Comparison of ENCODE assay signal across 13 cellular contexts in genomic region chr22:49208768-49209252, GRCh38.
DNase-seq lines count a peak whose midpoint lies in the region; ATAC-seq and TF ChIP-seq lines count a peak whose summit lies in the region.
"Had no signal": no experiment of that assay in that cellular context is flagged by ENCODE, and none has a peak within 500 bp of the region (broad histone marks: within the 10 kb centered on the region; RNA-seq: fewer than 3 reads in every experiment).

No MANE protein-coding gene starts in this region.

- H3K9ac ChIP-seq in mesendoderm (ENCODE audit: low read length) = no peak overlapping the region

- H3K4me1 ChIP-seq in right atrium auricular region (no peaks in the 10 kb centered on the region), mesendoderm (ENCODE audit: control insufficient read depth, low read depth, low read length) (no peaks in the 10 kb centered on the region)
- H3K4me1 ChIP-seq: BE2C, body of pancreas, prostate gland, transverse colon had no signal

- H3K27ac ChIP-seq in right atrium auricular region (no peak overlapping the region), mesendoderm (ENCODE audit: low read depth, low read length) (no peak overlapping the region)
- H3K27ac ChIP-seq: body of pancreas, prostate gland, transverse colon had no signal

- no peaks in the 10 kb centered on the region for H3K36me3 ChIP-seq in right atrium auricular region
- no peaks in the 10 kb centered on the region for H3K36me3 ChIP-seq in mesendoderm (ENCODE audit: control insufficient read depth, insufficient read depth, low read length)
- H3K36me3 ChIP-seq: BE2C, prostate gland, transverse colon had no signal

- H3K56ac ChIP-seq in mesendoderm (ENCODE audit: low read length) = no peak overlapping the region

- no peak overlapping the region for H2BK120ac ChIP-seq in mesendoderm (ENCODE audit: low read depth, low read length)

- H2BK5ac ChIP-seq in mesendoderm (ENCODE audit: low read length) = no peak overlapping the region

- TF ChIP-seq CTCF in right atrium auricular region (IDR thresholded peaks at IDR 0.05) = no peak

- H3K27ac Mint-ChIP-seq in activated CD8-positive, alpha-beta memory T cell treated with anti-CD3 and anti-CD28 coated beads, Interleukin-2, amount 10 ng/mL, durations not matched to agents 7 days and 5 days = no peak overlapping the region

- H4K5ac ChIP-seq in mesendoderm (ENCODE audit: low read length) = no peak overlapping the region

- intact Hi-C loops in cardiac septum (cut with DNase I) = no loop called here

- H3K79me1 ChIP-seq in mesendoderm (ENCODE audit: low read length) = no peaks in the 10 kb centered on the region

- H3K36me3 Mint-ChIP-seq in activated CD8-positive, alpha-beta memory T cell treated with anti-CD3 and anti-CD28 coated beads, Interleukin-2, amount 10 ng/mL, durations not matched to agents 7 days and 5 days = no peaks in the 10 kb centered on the region

- H3K4me3 ChIP-seq in right atrium auricular region = no peak overlapping the region
- no peak overlapping the region for H3K4me3 ChIP-seq in mesendoderm (ENCODE audit: low read length)
- H3K4me3 ChIP-seq: body of pancreas, prostate gland, transverse colon had no signal

- no peaks in the 10 kb centered on the region for H3K9me3 Mint-ChIP-seq in activated CD8-positive, alpha-beta memory T cell treated with anti-CD3 and anti-CD28 coated beads, Interleukin-2, amount 10 ng/mL, durations not matched to agents 7 days and 5 days (ENCODE audit: low read depth)

- no peaks in the 10 kb centered on the region for H3K27me3 ChIP-seq in right atrium auricular region
- H3K27me3 ChIP-seq in mesendoderm (ENCODE audit: insufficient read depth, low read length, poor library complexity) = no peaks in the 10 kb centered on the region
- H3K27me3 ChIP-seq: BE2C, body of pancreas, transverse colon had no signal

- H3K18ac ChIP-seq in mesendoderm (ENCODE audit: low read length) = no peak overlapping the region

- H2BK15ac ChIP-seq in mesendoderm (replicated peaks; ENCODE audit: low read depth) = no peak overlapping the region

- ATAC-seq in activated CD8-positive, alpha-beta memory T cell treated with anti-CD3 and anti-CD28 coated beads, Interleukin-2, amount 10 ng/mL, durations not matched to agents 7 days and 5 days = no peak
- ATAC-seq in HG02970 (IDR thresholded peaks at IDR 0.05; ENCODE audit: low FRiP score, unreplicated experiment) (no peak), HG03097 (IDR thresholded peaks at IDR 0.05; ENCODE audit: low FRiP score, unreplicated experiment) (no peak)
- ATAC-seq: body of pancreas had no signal

- H2AK5ac ChIP-seq in mesendoderm (ENCODE audit: low read length) = no peak overlapping the region

- H3K27me3 Mint-ChIP-seq in activated CD8-positive, alpha-beta memory T cell treated with anti-CD3 and anti-CD28 coated beads, Interleukin-2, amount 10 ng/mL, durations not matched to agents 7 days and 5 days = no peaks in the 10 kb centered on the region

- no peaks in the 10 kb centered on the region for H3K9me3 ChIP-seq in right atrium auricular region
- H3K9me3 ChIP-seq: body of pancreas, prostate gland, transverse colon had no signal

- no peak overlapping the region for H4K8ac ChIP-seq in mesendoderm (ENCODE audit: low read depth, low read length)

- H3K79me2 ChIP-seq in mesendoderm (ENCODE audit: control insufficient read depth, insufficient read depth, low read length) = no peaks in the 10 kb centered on the region

- H3K4me1 Mint-ChIP-seq in activated CD8-positive, alpha-beta memory T cell treated with anti-CD3 and anti-CD28 coated beads, Interleukin-2, amount 10 ng/mL, durations not matched to agents 7 days and 5 days = no peaks in the 10 kb centered on the region

- H3K4ac ChIP-seq in mesendoderm (ENCODE audit: low read depth, low read length) = no peak overlapping the region

- no CpG with 5 or more reads among the region's 15 CpGs for WGBS in mesendoderm (ENCODE audit: extremely low coverage, insufficient coverage, low lambda C conversion rate)

- DNase-seq in right atrium auricular region (ENCODE audit: low spot score) (peak; percentile 28), cardiac septum (ENCODE audit: low spot score) (no peak), mesendoderm (peak; percentile 35), middle frontal gyrus (ENCODE audit: extremely low spot score, low spot score) (no peak), H4 (ENCODE audit: low spot score) (no peak)
- peak; percentile 36 for DNase-seq in activated CD8-positive, alpha-beta memory T cell treated with anti-CD3 and anti-CD28 coated beads, Interleukin-2, amount 10 ng/mL, durations not matched to agents 7 days and 5 days
- DNase-seq: BE2C; stimulated activated CD8-positive, alpha-beta memory T cell treated with anti-CD3 and anti-CD28 coated beads, Interleukin-4, amount 100 ng/mL, for 48 hours; transverse colon had no signal

- no peak overlapping the region for H3K4me3 Mint-ChIP-seq in activated CD8-positive, alpha-beta memory T cell treated with anti-CD3 and anti-CD28 coated beads, Interleukin-2, amount 10 ng/mL, durations not matched to agents 7 days and 5 days

- no peak overlapping the region for H3K4me2 ChIP-seq in mesendoderm (ENCODE audit: low read length)

- CTCF ChIA-PET in activated CD8-positive, alpha-beta memory T cell treated with anti-CD3 and anti-CD28 coated beads, Interleukin-2, amount 10 ng/mL, durations not matched to agents 7 days and 5 days (lab: Charles Lee) = no interaction called here

- no peak overlapping the region for H3K23ac ChIP-seq in mesendoderm (ENCODE audit: low read length)

Comparison
In these comparisons a context has a peak if more than half of its experiments do, and no peak if none do; other contexts are left out.
1. DNase-seq: peak in right atrium auricular region (single experiment), activated CD8-positive, alpha-beta memory T cell treated with anti-CD3 and anti-CD28 coated beads, Interleukin-2, amount 10 ng/mL, durations not matched to agents 7 days and 5 days (single experiment) and mesendoderm (single experiment); none in cardiac septum (single experiment), middle frontal gyrus (single experiment) and H4 (single experiment).